21 cellular contexts compared by ENCODE assay signal in the genomic region with DNA sequence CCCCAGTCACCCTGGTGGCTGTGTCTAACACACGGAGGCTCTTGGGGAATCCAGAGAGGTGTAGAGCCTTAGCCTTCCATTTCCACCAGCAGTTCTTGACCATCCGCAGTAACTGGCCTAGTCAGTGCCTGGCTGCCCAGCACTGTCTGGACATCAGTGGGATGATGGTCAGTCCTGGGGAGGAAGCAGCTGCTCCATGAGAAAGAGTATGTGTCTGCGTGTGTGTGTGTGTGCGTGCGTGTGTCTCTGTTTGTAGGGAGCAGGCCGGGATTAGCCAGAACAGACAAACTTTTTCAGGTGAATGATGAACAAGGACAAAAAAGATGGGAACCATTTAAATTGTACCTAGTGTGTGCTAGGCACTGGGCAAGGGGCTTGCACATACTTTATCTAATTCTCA.
DNase-seq lines count a peak whose midpoint lies in the region; ATAC-seq and TF ChIP-seq lines count a peak whose summit lies in the region.
"Had no signal": no experiment of that assay in that cellular context is flagged by ENCODE, and none has a peak within 500 bp of the region (broad histone marks: within the 10 kb centered on the region; RNA-seq: fewer than 3 reads in every experiment).

No MANE protein-coding gene starts in this region.

- H3K27ac ChIP-seq in breast epithelium (no peak overlapping the region), Karpas-422 (ENCODE audit: low read length) (no peak overlapping the region)
- H3K27ac ChIP-seq in CD8-positive, alpha-beta T cell (ENCODE audit: low read depth, low read length): no peak overlapping the region
- H3K27ac ChIP-seq: A549; BLaER1 treated with 17β-estradiol and CSF1 and Interleukin-3, amounts not matched to agents 10 nM and 100 nM had no signal

- intact Hi-C loops in MCF 10A (cut with micrococcal nuclease): no loop called here
- intact Hi-C loops in breast epithelium (cut with DNase I; ENCODE audit: low total_unique reads): no loop called here
- intact Hi-C loops in sciatic nerve (cut with DNase I): no loop called here
- intact Hi-C loops in CD8-positive, alpha-beta T cell (cut with DNase I, micrococcal nuclease): no loop called here
- intact Hi-C loops in posterior vena cava (cut with DNase I): no loop called here

- H3K9ac ChIP-seq in Karpas-422 (ENCODE audit: low read length): no peak overlapping the region
- H3K9ac ChIP-seq: BLaER1 treated with 17β-estradiol and CSF1 and Interleukin-3, amounts not matched to agents 10 nM and 100 nM had no signal

- H3K27me3 ChIP-seq in breast epithelium: no peaks in the 10 kb centered on the region
- H3K27me3 ChIP-seq in Karpas-422 (ENCODE audit: low read length): no peaks in the 10 kb centered on the region
- no peaks in the 10 kb centered on the region for H3K27me3 ChIP-seq in CD8-positive, alpha-beta T cell (ENCODE audit: insufficient read depth, low read length)
- H3K27me3 ChIP-seq: BE2C had no signal

- H3K4me1 ChIP-seq in breast epithelium (no peaks in the 10 kb centered on the region), Karpas-422 (ENCODE audit: low read length) (peaks cover 11% of the 10 kb centered on the region)
- H3K4me1 ChIP-seq in CD8-positive, alpha-beta T cell (ENCODE audit: insufficient read depth, low read length): no peaks in the 10 kb centered on the region
- H3K4me1 ChIP-seq: A549, BE2C, Caco-2 had no signal

- H3K27me3 Mint-ChIP-seq in MCF 10A (ENCODE audit: insufficient read depth, unreplicated experiment): peaks cover 46% of the 10 kb centered on the region
- H3K27me3 Mint-ChIP-seq in glutamatergic neuron (ENCODE audit: unreplicated experiment): no peaks in the 10 kb centered on the region
- H3K27me3 Mint-ChIP-seq in CD8-positive, alpha-beta T cell (ENCODE audit: low read depth): peaks cover 10% of the 10 kb centered on the region
- H3K27me3 Mint-ChIP-seq in mesothelial cell of epicardium (ENCODE audit: low read depth): peaks cover 13% of the 10 kb centered on the region

- no peaks in the 10 kb centered on the region for H3K9me3 ChIP-seq in breast epithelium
- no peaks in the 10 kb centered on the region for H3K9me3 ChIP-seq in Karpas-422 (ENCODE audit: low read length)
- H3K9me3 ChIP-seq in CD8-positive, alpha-beta T cell (ENCODE audit: low read length): no peaks in the 10 kb centered on the region
- H3K9me3 ChIP-seq: A549; BE2C; BLaER1 treated with 17β-estradiol and CSF1 and Interleukin-3, amounts not matched to agents 10 nM and 100 nM; Caco-2 had no signal

- BruUV-seq in MCF 10A (replicated peaks; lab: Mats Ljungman, UMichigan): no TSS peak

- H3K36me3 Mint-ChIP-seq in MCF 10A (ENCODE audit: insufficient read depth, unreplicated experiment) (no peaks in the 10 kb centered on the region), glutamatergic neuron (ENCODE audit: unreplicated experiment) (peaks cover 5% of the 10 kb centered on the region), mesothelial cell of epicardium (no peaks in the 10 kb centered on the region)
- H3K36me3 Mint-ChIP-seq in CD8-positive, alpha-beta T cell: no peaks in the 10 kb centered on the region
- H3K36me3 Mint-ChIP-seq: CD14-positive monocyte; CD4-positive, alpha-beta memory T cell had no signal

- H3K27ac Mint-ChIP-seq in MCF 10A (ENCODE audit: low read depth, unreplicated experiment) (peak overlapping the region; percentile 65), glutamatergic neuron (ENCODE audit: unreplicated experiment) (peak overlapping the region; percentile 45), mesothelial cell of epicardium (no peak overlapping the region)
- no peak overlapping the region for H3K27ac Mint-ChIP-seq in CD8-positive, alpha-beta T cell
- H3K27ac Mint-ChIP-seq: CD14-positive monocyte; CD4-positive, alpha-beta memory T cell had no signal

- CTCF ChIA-PET in MCF 10A (lab: Yijun Ruan, JAX): interaction anchor here (0.7 to 1.3 kb wide), 3 partner anchors 10 to 30 kb away, joined by 3 read pairs; no protein-coding TSS in a partner anchor
- CTCF ChIA-PET in CD8-positive, alpha-beta T cell (lab: Charles Lee): interaction anchor here (1.0 kb wide), 1 partner anchor 24 kb away, joined by 3 read pairs; no protein-coding TSS in a partner anchor

- no peak overlapping the region for H3K4me3 Mint-ChIP-seq in MCF 10A (ENCODE audit: unreplicated experiment)
- peak overlapping the region; percentile 37 for H3K4me3 Mint-ChIP-seq in glutamatergic neuron (ENCODE audit: unreplicated experiment)
- H3K4me3 Mint-ChIP-seq in CD8-positive, alpha-beta T cell: no peak overlapping the region
- no peak overlapping the region for H3K4me3 Mint-ChIP-seq in mesothelial cell of epicardium
- H3K4me3 Mint-ChIP-seq: CD14-positive monocyte; CD4-positive, alpha-beta memory T cell had no signal

- POLR2A ChIA-PET in MCF 10A (lab: Yijun Ruan, JAX): no interaction called here
- POLR2A ChIA-PET in CD8-positive, alpha-beta T cell (lab: Charles Lee): interaction anchor here (1.1 kb wide), 1 partner anchor 10 kb away, joined by 3 read pairs; no protein-coding TSS in a partner anchor

- no peak overlapping the region for H2AFZ ChIP-seq in Karpas-422 (ENCODE audit: low read length)

- TF ChIP-seq CTCF in MCF 10A (IDR thresholded peaks at IDR 0.05; ENCODE audit: unreplicated experiment) (no peak), breast epithelium (IDR thresholded peaks at IDR 0.05) (no peak), glutamatergic neuron (IDR thresholded peaks at IDR 0.05; ENCODE audit: partially characterized antibody, unreplicated experiment) (no peak), mesothelial cell of epicardium (IDR thresholded peaks at IDR 0.05; ENCODE audit: unreplicated experiment) (no peak)
- no peak for TF ChIP-seq CTCF in CD8-positive, alpha-beta T cell (IDR thresholded peaks at IDR 0.05)

- no peak for ATAC-seq in sciatic nerve
- ATAC-seq in CD8-positive, alpha-beta T cell: no peak
- ATAC-seq: A549 had no signal

- no peak overlapping the region for H3K4me3 ChIP-seq in breast epithelium
- no peak overlapping the region for H3K4me3 ChIP-seq in Karpas-422 (ENCODE audit: low read length)
- no peak overlapping the region for H3K4me3 ChIP-seq in CD8-positive, alpha-beta T cell (ENCODE audit: low read depth, low read length)
- H3K4me3 ChIP-seq: A549; BLaER1 treated with 17β-estradiol and CSF1 and Interleukin-3, amounts not matched to agents 10 nM and 100 nM had no signal

- no peaks in the 10 kb centered on the region for H3K36me3 ChIP-seq in breast epithelium
- H3K36me3 ChIP-seq in Karpas-422 (ENCODE audit: insufficient read depth, low read length): no peaks in the 10 kb centered on the region
- no peaks in the 10 kb centered on the region for H3K36me3 ChIP-seq in CD8-positive, alpha-beta T cell (ENCODE audit: insufficient read depth, low read length)
- H3K36me3 ChIP-seq: BE2C; BLaER1 treated with 17β-estradiol and CSF1 and Interleukin-3, amounts not matched to agents 10 nM and 100 nM had no signal

- peak overlapping the region; percentile 17 for H3K4me2 ChIP-seq in Karpas-422 (ENCODE audit: low read depth, low read length, poor library complexity, severe bottlenecking)
- H3K4me2 ChIP-seq: A549; BLaER1 treated with 17β-estradiol and CSF1 and Interleukin-3, amounts not matched to agents 10 nM and 100 nM had no signal

- H3K4me1 Mint-ChIP-seq in MCF 10A (ENCODE audit: insufficient read depth, unreplicated experiment) (no peaks in the 10 kb centered on the region), glutamatergic neuron (ENCODE audit: low read depth, unreplicated experiment) (peaks cover 18% of the 10 kb centered on the region), mesothelial cell of epicardium (peaks cover 10% of the 10 kb centered on the region)
- no peaks in the 10 kb centered on the region for H3K4me1 Mint-ChIP-seq in CD8-positive, alpha-beta T cell (ENCODE audit: low read depth)
- H3K4me1 Mint-ChIP-seq: CD14-positive monocyte; CD4-positive, alpha-beta memory T cell had no signal

- no peaks in the 10 kb centered on the region for H4K20me1 ChIP-seq in Karpas-422 (ENCODE audit: insufficient read depth, low read depth, low read length)

- H3K9me3 Mint-ChIP-seq in MCF 10A (ENCODE audit: unreplicated experiment) (no peaks in the 10 kb centered on the region), glutamatergic neuron (ENCODE audit: unreplicated experiment) (no peaks in the 10 kb centered on the region), mesothelial cell of epicardium (no peaks in the 10 kb centered on the region)
- no peaks in the 10 kb centered on the region for H3K9me3 Mint-ChIP-seq in CD8-positive, alpha-beta T cell
- H3K9me3 Mint-ChIP-seq: CD4-positive, alpha-beta memory T cell had no signal

- no peaks in the 10 kb centered on the region for H3K79me2 ChIP-seq in Karpas-422 (ENCODE audit: low read length)

- DNase-seq in MCF 10A (ENCODE audit: unreplicated experiment) (no peak), breast epithelium (ENCODE audit: low spot score in 2 of 2) (no peak), Karpas-422 (no peak), glutamatergic neuron (no peak), sciatic nerve (ENCODE audit: low spot score) (peak; percentile 2), mesothelial cell of epicardium (ENCODE audit: low spot score in 2 of 2, unreplicated experiment in 2 of 2) (no peak), posterior vena cava (ENCODE audit: low spot score) (no peak)
- DNase-seq in CD8-positive, alpha-beta T cell: no peak
- DNase-seq: 8988T; ACHN; AML-193; BE2C; Caco-2; CD4-positive, alpha-beta memory T cell; DMS153; DND-41; GOT3; HCEC 1CT had no signal

- no peaks in the 10 kb centered on the region for H3K9me2 ChIP-seq in Karpas-422 (replicated peaks; ENCODE audit: insufficient read depth, low read length)

- TF ChIP-seq POLR2A in breast epithelium (IDR thresholded peaks at IDR 0.05): no peak

Comparison
In these comparisons a context has a peak if more than half of its experiments do, and no peak if none do; other contexts are left out.
1. H3K27ac Mint-ChIP-seq: peak in MCF 10A (single experiment) and glutamatergic neuron (single experiment); none in CD8-positive, alpha-beta T cell (single experiment) and mesothelial cell of epicardium (single experiment).